In the genomic region with DNA sequence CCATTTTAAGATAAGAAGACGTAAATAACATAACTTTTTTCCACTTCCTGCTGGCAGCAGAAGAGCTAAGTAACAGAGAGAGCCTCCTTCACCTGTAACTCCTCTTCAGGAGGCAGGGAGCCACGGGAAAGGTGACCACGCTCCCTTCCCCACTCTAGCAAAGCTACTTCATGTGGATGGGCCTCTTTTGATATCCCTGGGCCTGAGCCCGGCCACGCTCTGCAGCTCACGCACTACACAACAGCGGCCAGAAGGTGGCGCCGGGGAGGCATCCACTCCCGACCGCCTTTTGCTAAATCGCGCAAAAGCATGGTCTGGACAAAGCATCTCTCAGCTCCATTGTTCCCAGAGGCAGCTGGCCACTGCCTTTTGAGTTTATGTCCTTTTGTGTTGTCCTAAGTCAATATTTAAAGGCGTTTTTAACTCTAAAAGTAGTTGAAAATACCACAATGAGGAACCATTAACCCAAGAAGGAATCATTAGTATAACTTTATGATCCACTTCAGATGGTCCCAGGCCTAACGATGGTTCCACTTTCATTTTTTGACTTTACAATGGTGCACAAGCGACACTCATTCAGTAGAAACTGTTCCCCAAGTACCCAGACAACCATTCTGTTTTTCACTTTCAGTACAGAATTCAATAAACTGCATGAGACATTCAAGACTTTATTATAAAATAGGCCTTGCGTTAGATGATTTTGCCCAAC, we compare ENCODE assay signal across 9 cellular contexts. TPM values are rescaled to one million over a fixed set of nuclear protein-coding genes. Genes with fewer than 3 reads are reported as not detected.
A peak's percentile ranks its signal among the peaks of the same experiment; 100 is the strongest.
DNase-seq lines count a peak whose midpoint lies in the region; ATAC-seq and TF ChIP-seq lines count a peak whose summit lies in the region.
"Had no signal": no experiment of that assay in that cellular context is flagged by ENCODE, and none has a peak within 500 bp of the region (broad histone marks: within the 10 kb centered on the region; RNA-seq: fewer than 3 reads in every experiment).

No MANE protein-coding gene starts in this region.

- 46% methylated on average over 8 of the region's 17 CpGs for WGBS in right lobe of liver (ENCODE audit: insufficient coverage, low coverage, low lambda C conversion rate, missing lambda C conversion rate)

- H3K27ac Mint-ChIP-seq in CD4-positive, CD25-positive, alpha-beta regulatory T cell = peak overlapping the region in 2 of 3 donors; percentile 22 to 40
- no peak overlapping the region for H3K27ac Mint-ChIP-seq in chondrocyte (ENCODE audit: unreplicated experiment)
- H3K27ac Mint-ChIP-seq: T-helper 1 cell treated with Interleukin-12 subunit alpha and Interleukin-12 subunit beta and Interleukin-4 antibody, amounts not matched to agents 30 μg/mL and 1 μg/mL, for 36 hours had no signal

- H3K27me3 Mint-ChIP-seq in CD4-positive, CD25-positive, alpha-beta regulatory T cell = peaks cover 5% of the 10 kb centered on the region
- no peaks in the 10 kb centered on the region for H3K27me3 Mint-ChIP-seq in chondrocyte (ENCODE audit: low read depth)

- H3K27ac ChIP-seq in CD4-positive, CD25-positive, alpha-beta regulatory T cell (ENCODE audit: insufficient read depth, low read length, poor library complexity, severe bottlenecking) = no peak overlapping the region
- no peak overlapping the region for H3K27ac ChIP-seq in right lobe of liver

- TF ChIP-seq CTCF in chondrocyte (IDR thresholded peaks at IDR 0.05) (peak; percentile 97), right lobe of liver (IDR thresholded peaks at IDR 0.05) (peak; percentile 89 to 96 (median 94))

- no peaks in the 10 kb centered on the region for H3K9me3 Mint-ChIP-seq in CD4-positive, CD25-positive, alpha-beta regulatory T cell
- no peaks in the 10 kb centered on the region for H3K9me3 Mint-ChIP-seq in chondrocyte (ENCODE audit: low read depth)
- H3K9me3 Mint-ChIP-seq: T-helper 1 cell treated with Interleukin-12 subunit alpha and Interleukin-12 subunit beta and Interleukin-4 antibody, amounts not matched to agents 30 μg/mL and 1 μg/mL, for 36 hours had no signal

- no peaks in the 10 kb centered on the region for H3K27me3 ChIP-seq in CD4-positive, CD25-positive, alpha-beta regulatory T cell (ENCODE audit: control insufficient read depth, insufficient read depth, low read length)
- no peaks in the 10 kb centered on the region for H3K27me3 ChIP-seq in right lobe of liver

- peaks cover 6% of the 10 kb centered on the region for H3K4me1 ChIP-seq in CD4-positive, CD25-positive, alpha-beta regulatory T cell (ENCODE audit: control insufficient read depth, insufficient read depth, low read length, poor library complexity, severe bottlenecking)
- H3K4me1 ChIP-seq in right lobe of liver = peaks cover 0 to 17% (median 6%) of the 10 kb centered on the region in 4 donors

- no peaks in the 10 kb centered on the region for H3K36me3 Mint-ChIP-seq in CD4-positive, CD25-positive, alpha-beta regulatory T cell
- peaks cover 6% of the 10 kb centered on the region for H3K36me3 Mint-ChIP-seq in chondrocyte (ENCODE audit: low read depth)

- peak; percentile 86 to 90 for ATAC-seq in CD4-positive, CD25-positive, alpha-beta regulatory T cell (ENCODE audit: low read depth in 2 of 2)
- ATAC-seq in GM19372 (IDR thresholded peaks at IDR 0.05; ENCODE audit: low read depth, unreplicated experiment) (peak; percentile 94), HG03432 (IDR thresholded peaks at IDR 0.05; ENCODE audit: unreplicated experiment) (peak; percentile 96), right lobe of liver (peak; percentile 79 to 89 (median 86))

- no peak for TF ChIP-seq POLR2A in right lobe of liver (IDR thresholded peaks at IDR 0.05)

- no peak overlapping the region for H3K4me3 Mint-ChIP-seq in CD4-positive, CD25-positive, alpha-beta regulatory T cell
- H3K4me3 Mint-ChIP-seq in chondrocyte (ENCODE audit: unreplicated experiment) = no peak overlapping the region
- H3K4me3 Mint-ChIP-seq: T-helper 1 cell treated with Interleukin-12 subunit alpha and Interleukin-12 subunit beta and Interleukin-4 antibody, amounts not matched to agents 30 μg/mL and 1 μg/mL, for 36 hours had no signal

- no peaks in the 10 kb centered on the region for H3K36me3 ChIP-seq in CD4-positive, CD25-positive, alpha-beta regulatory T cell (ENCODE audit: control insufficient read depth, insufficient read depth, low read length)
- H3K36me3 ChIP-seq in right lobe of liver = peaks cover 0 to 46% (median 2%) of the 10 kb centered on the region in 4 donors

- peaks cover 0 to 16% (median 5%) of the 10 kb centered on the region in 4 donors for H3K4me1 Mint-ChIP-seq in CD4-positive, CD25-positive, alpha-beta regulatory T cell
- H3K4me1 Mint-ChIP-seq in chondrocyte (ENCODE audit: low read depth) = peaks cover 10% of the 10 kb centered on the region

- intact Hi-C loops in right lobe of liver (cut with DNase I) = no loop called here

- DNase-seq in CD4-positive, CD25-positive, alpha-beta regulatory T cell = peak; percentile 58 to 83 (median 72)
- DNase-seq in NCI-H460 (ENCODE audit: extremely low read depth, low read depth) = peak; percentile 73
- DNase-seq in activated CD4-positive, alpha-beta T cell treated with anti-CD3 and anti-CD28 coated beads for 4 hours = peak; percentile 72 to 79
- peak; percentile 90 for DNase-seq in chondrocyte (ENCODE audit: low spot score)
- DNase-seq in right lobe of liver = peak; percentile 84 to 86 (median 85)
- peak; percentile 49 to 78 (median 54) for DNase-seq in stimulated activated CD4-positive, alpha-beta T cell treated with anti-CD3 and anti-CD28 coated beads, TNF-alpha, amount 100 ng/mL, for 24 hours (ENCODE audit: low read depth in 3 of 3)

- peak overlapping the region; percentile 2 for H3K4me3 ChIP-seq in CD4-positive, CD25-positive, alpha-beta regulatory T cell (ENCODE audit: low read depth, low read length)
- H3K4me3 ChIP-seq in right lobe of liver = no peak overlapping the region

- no peaks in the 10 kb centered on the region for H3K9me3 ChIP-seq in CD4-positive, CD25-positive, alpha-beta regulatory T cell (ENCODE audit: control insufficient read depth in 2 of 2, low read length in 2 of 2)
- H3K9me3 ChIP-seq in right lobe of liver = no peaks in the 10 kb centered on the region

RNA-seq across cellular contexts. Expression of a gene that starts 23.6 kb away (rescaled TPM):
- total RNA-seq in CD4-positive, CD25-positive, alpha-beta regulatory T cell = 0.59 TPM
- under 1 TPM in 2 of 4 donors, not detected in 2; 0.13 to 0.33 TPM for polyA plus RNA-seq in CD4-positive, CD25-positive, alpha-beta regulatory T cell
- 13.5 and 18.2 TPM in 2 replicates for total RNA-seq in NCI-H460 (2014; rRNA removed; shearing (Covaris generic))
- 15.0 and 17.5 TPM in 2 replicates for polyA plus RNA-seq in NCI-H460 (2014; cell fraction: nucleus; rRNA removed)
- total RNA-seq in chondrocyte (20.0 to 27.5 TPM (median 20.5 TPM) in 3 replicates), right lobe of liver (100 to 1,000 TPM in 3 of 6 experiments, 10 to 100 TPM in 3; 29.4 to 206 (median 97.7) TPM)

RNA-seq across cellular contexts. Expression of a gene that starts 34.0 kb away (rescaled TPM):
- total RNA-seq in CD4-positive, CD25-positive, alpha-beta regulatory T cell = 65.1 TPM
- 100 to 1,000 TPM; 187 to 212 (median 208) TPM for polyA plus RNA-seq in CD4-positive, CD25-positive, alpha-beta regulatory T cell
- 671 and 680 TPM in 2 replicates for total RNA-seq in NCI-H460 (2014; rRNA removed; shearing (Covaris generic))
- 397 and 488 TPM in 2 replicates for polyA plus RNA-seq in NCI-H460 (2014; cell fraction: nucleus; rRNA removed)
- 161 to 170 TPM (median 165 TPM) in 3 replicates for total RNA-seq in chondrocyte
- 100 to 1,000 TPM in 2 of 6 experiments, 10 to 100 TPM in 4; 39.7 to 124 (median 74.8) TPM for total RNA-seq in right lobe of liver

RNA-seq across cellular contexts. Expression of a gene that starts 34.4 kb away (rescaled TPM):
- 6.3 TPM for total RNA-seq in CD4-positive, CD25-positive, alpha-beta regulatory T cell
- 10 to 100 TPM in 3 of 4 donors, 1 to 10 TPM in 1; 8.6 to 12.9 (median 11.9) TPM for polyA plus RNA-seq in CD4-positive, CD25-positive, alpha-beta regulatory T cell
- 17.3 and 18.9 TPM in 2 replicates for total RNA-seq in NCI-H460 (2014; rRNA removed; shearing (Covaris generic))
- polyA plus RNA-seq in NCI-H460 (2014; cell fraction: nucleus; rRNA removed) = 33.5 and 46.3 TPM in 2 replicates
- total RNA-seq in chondrocyte (15.6 to 21.2 TPM (median 18.8 TPM) in 3 replicates), right lobe of liver (10 to 100 TPM in 5 of 6 experiments, 1 to 10 TPM in 1; 7.5 to 16.0 (median 14.1) TPM)
